17 cellular contexts compared by ENCODE assay signal in the genomic region with DNA sequence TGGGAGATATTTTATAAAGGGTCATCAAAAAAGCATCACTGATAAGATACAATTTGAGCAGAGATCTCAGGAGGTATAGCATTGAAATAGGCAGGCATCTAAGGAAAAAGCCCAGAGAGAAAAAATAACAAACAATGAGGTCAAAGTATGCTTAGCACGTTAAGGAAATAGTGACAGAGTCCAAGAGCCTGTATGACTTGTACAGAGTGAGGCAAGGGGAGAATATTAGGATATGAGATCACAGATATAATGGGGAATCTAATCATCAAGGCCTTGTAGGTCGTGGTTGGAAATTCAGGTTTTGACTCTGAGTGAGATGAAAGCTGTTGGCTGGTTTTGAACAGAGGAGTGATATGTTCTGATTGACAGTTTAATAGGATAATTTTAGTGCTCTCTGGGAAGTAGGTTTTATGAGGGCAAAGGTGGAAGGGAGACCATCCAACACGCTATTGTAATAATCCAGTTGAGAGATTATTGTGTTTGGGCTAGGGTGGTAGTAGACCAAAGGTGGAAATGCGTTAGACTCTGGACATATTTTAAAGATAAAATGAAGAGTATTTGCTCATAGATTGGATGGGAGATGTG.
"Had no signal": no experiment of that assay in that cellular context is flagged by ENCODE, and none has a peak within 500 bp of the region (broad histone marks: within the 10 kb centered on the region; RNA-seq: fewer than 3 reads in every experiment).

No MANE protein-coding gene starts in this region.

- H3K27me3 Mint-ChIP-seq: dendritic cell treated with granulocyte-macrophage colony-stimulating factor and Interleukin-4, amounts not matched to agents 40 ng/mL and 50 ng/mL, for 4 days; naive thymus-derived CD4-positive, alpha-beta T cell had no signal

- H3K36me3 Mint-ChIP-seq: naive thymus-derived CD4-positive, alpha-beta T cell had no signal

- H3K4me1 ChIP-seq: foreskin keratinocyte, sigmoid colon, stomach had no signal

- DNase-seq: endodermal cell; erythroblast; foreskin keratinocyte; kidney; mesendoderm; naive thymus-derived CD4-positive, alpha-beta T cell; posterior cingulate gyrus; sigmoid colon; stimulated activated CD4-positive, alpha-beta T cell treated with anti-CD3 and anti-CD28 coated beads, Interleukin-12 subunit alpha, Interleukin-12 subunit beta, amount 100 ng/mL, for 4 hours; stimulated activated naive CD4-positive, alpha-beta T cell; stomach; substantia nigra; transverse colon had no signal

- H3K4me3 ChIP-seq: sigmoid colon, skin epidermis, stomach, thoracic aorta, transverse colon had no signal

- H3K36me3 ChIP-seq: neutrophil, sigmoid colon, stomach, thoracic aorta, transverse colon had no signal

- H3K27ac ChIP-seq: foreskin keratinocyte, neutrophil, sigmoid colon, skin epidermis, stomach, thoracic aorta had no signal

- H3K4me1 Mint-ChIP-seq: endodermal cell; naive thymus-derived CD4-positive, alpha-beta T cell had no signal

- H3K27ac Mint-ChIP-seq: dendritic cell treated with granulocyte-macrophage colony-stimulating factor and Interleukin-4, amounts not matched to agents 40 ng/mL and 50 ng/mL, for 4 days; endodermal cell; naive thymus-derived CD4-positive, alpha-beta T cell had no signal

- H3K9me3 ChIP-seq: neutrophil, thoracic aorta had no signal

- H3K4me3 Mint-ChIP-seq: dendritic cell treated with granulocyte-macrophage colony-stimulating factor and Interleukin-4, amounts not matched to agents 40 ng/mL and 50 ng/mL, for 4 days; endodermal cell; naive thymus-derived CD4-positive, alpha-beta T cell had no signal

- H3K27me3 ChIP-seq: foreskin keratinocyte, neutrophil, sigmoid colon, stomach, transverse colon had no signal

- ATAC-seq: foreskin keratinocyte; naive thymus-derived CD4-positive, alpha-beta T cell had no signal
